1 cellular context compared by ENCODE assay signal in the genomic region with DNA sequence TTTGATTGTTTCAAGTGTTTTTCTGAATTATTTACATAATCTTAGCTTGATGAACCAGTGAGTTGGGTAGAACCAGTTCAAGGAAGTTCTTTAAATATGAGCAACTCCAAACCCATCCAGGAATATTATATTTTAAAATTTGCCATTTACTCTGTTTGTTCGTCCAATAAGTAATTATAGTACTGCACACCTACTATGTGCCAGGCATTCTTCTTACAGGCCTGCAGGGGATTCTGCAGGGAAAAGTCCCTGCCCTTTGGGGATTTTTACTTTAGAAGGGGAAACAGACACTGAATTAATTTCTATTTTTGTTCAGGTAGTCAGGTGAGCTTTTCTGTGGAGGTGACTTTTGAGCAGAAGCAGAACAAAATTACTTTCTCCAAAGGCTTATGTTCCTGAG.
TF ChIP-seq lines count a peak whose summit lies in the region.

No MANE protein-coding gene starts in this region.

TF ChIP-seq in GM12878, 131 proteins besides CTCF, POLR2A, EP300 and RAD21:
- TF ChIP-seq, protein P1, sequence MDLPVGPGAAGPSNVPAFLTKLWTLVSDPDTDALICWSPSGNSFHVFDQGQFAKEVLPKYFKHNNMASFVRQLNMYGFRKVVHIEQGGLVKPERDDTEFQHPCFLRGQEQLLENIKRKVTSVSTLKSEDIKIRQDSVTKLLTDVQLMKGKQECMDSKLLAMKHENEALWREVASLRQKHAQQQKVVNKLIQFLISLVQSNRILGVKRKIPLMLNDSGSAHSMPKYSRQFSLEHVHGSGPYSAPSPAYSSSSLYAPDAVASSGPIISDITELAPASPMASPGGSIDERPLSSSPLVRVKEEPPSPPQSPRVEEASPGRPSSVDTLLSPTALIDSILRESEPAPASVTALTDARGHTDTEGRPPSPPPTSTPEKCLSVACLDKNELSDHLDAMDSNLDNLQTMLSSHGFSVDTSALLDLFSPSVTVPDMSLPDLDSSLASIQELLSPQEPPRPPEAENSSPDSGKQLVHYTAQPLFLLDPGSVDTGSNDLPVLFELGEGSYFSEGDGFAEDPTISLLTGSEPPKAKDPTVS (IDR thresholded peaks at IDR 0.05; ENCODE audit: low read depth, low read length): no peak
- TF ChIP-seq MEF2B (IDR thresholded peaks at IDR 0.05; ENCODE audit: partially characterized antibody, poor library complexity, severe bottlenecking): peak; percentile 14
- TF ChIP-seq, protein P2, sequence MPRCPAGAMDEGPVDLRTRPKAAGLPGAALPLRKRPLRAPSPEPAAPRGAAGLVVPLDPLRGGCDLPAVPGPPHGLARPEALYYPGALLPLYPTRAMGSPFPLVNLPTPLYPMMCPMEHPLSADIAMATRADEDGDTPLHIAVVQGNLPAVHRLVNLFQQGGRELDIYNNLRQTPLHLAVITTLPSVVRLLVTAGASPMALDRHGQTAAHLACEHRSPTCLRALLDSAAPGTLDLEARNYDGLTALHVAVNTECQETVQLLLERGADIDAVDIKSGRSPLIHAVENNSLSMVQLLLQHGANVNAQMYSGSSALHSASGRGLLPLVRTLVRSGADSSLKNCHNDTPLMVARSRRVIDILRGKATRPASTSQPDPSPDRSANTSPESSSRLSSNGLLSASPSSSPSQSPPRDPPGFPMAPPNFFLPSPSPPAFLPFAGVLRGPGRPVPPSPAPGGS (IDR thresholded peaks at IDR 0.05; ENCODE audit: borderline replicate concordance, insufficient read depth, low read depth, low read length, poor library complexity, severe bottlenecking): no peak
- peak; percentile 56; the same call in 1 of the 2 replicates for TF ChIP-seq NFIC (IDR thresholded peaks at IDR 0.05; ENCODE audit: low read depth, low read length)
- peak; percentile 89 for TF ChIP-seq DPF2 (IDR thresholded peaks at IDR 0.05)
- peak; percentile 78 for TF ChIP-seq RELA (IDR thresholded peaks at IDR 0.05; ENCODE audit: borderline replicate concordance, partially characterized antibody)
- TF ChIP-seq TCF3 (IDR thresholded peaks at IDR 0.05; ENCODE audit: borderline replicate concordance, insufficient read depth, low read depth, low read length): no peak
- peak in 1 of 2 experiments; percentile 56; a peak in 1 of 4 replicates for TF ChIP-seq BHLHE40 (IDR thresholded peaks at IDR 0.05; ENCODE audit: borderline replicate concordance in 1 of 2, low read depth in 2 of 2, low read length in 1 of 2)
- TF ChIP-seq BACH1 (IDR thresholded peaks at IDR 0.05; ENCODE audit: borderline replicate concordance): no peak
- TF ChIP-seq ZNF217 (IDR thresholded peaks at IDR 0.05): peak; percentile 64
- no peak for TF ChIP-seq BCL11A (IDR thresholded peaks at IDR 0.05; ENCODE audit: low read depth, low read length)
- TF ChIP-seq, protein P3, sequence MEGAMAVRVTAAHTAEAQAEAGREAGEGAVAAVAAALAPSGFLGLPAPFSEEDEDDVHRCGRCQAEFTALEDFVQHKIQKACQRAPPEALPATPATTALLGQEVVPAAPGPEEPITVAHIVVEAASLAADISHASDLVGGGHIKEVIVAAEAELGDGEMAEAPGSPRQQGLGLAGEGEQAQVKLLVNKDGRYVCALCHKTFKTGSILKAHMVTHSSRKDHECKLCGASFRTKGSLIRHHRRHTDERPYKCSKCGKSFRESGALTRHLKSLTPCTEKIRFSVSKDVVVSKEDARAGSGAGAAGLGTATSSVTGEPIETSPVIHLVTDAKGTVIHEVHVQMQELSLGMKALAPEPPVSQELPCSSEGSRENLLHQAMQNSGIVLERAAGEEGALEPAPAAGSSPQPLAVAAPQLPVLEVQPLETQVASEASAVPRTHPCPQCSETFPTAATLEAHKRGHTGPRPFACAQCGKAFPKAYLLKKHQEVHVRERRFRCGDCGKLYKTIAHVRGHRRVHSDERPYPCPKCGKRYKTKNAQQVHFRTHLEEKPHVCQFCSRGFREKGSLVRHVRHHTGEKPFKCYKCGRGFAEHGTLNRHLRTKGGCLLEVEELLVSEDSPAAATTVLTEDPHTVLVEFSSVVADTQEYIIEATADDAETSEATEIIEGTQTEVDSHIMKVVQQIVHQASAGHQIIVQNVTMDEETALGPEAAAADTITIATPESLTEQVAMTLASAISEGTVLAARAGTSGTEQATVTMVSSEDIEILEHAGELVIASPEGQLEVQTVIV (IDR thresholded peaks at IDR 0.05; ENCODE audit: borderline replicate concordance, partially characterized antibody): no peak
- no peak for TF ChIP-seq MXI1 (IDR thresholded peaks at IDR 0.05; ENCODE audit: low read depth, low read length)
- TF ChIP-seq ZNF207 (IDR thresholded peaks at IDR 0.05; ENCODE audit: borderline replicate concordance): no peak
- TF ChIP-seq, protein P4, sequence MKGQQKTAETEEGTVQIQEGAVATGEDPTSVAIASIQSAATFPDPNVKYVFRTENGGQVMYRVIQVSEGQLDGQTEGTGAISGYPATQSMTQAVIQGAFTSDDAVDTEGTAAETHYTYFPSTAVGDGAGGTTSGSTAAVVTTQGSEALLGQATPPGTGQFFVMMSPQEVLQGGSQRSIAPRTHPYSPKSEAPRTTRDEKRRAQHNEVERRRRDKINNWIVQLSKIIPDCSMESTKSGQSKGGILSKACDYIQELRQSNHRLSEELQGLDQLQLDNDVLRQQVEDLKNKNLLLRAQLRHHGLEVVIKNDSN (IDR thresholded peaks at IDR 0.05; ENCODE audit: borderline replicate concordance, extremely low read length, insufficient read depth, low read depth, low read length): no peak
- peak; percentile 71; the same call in 1 of the 2 replicates for TF ChIP-seq MEF2A (IDR thresholded peaks at IDR 0.05; ENCODE audit: insufficient read depth, low read depth, low read length)
- TF ChIP-seq, protein P5, sequence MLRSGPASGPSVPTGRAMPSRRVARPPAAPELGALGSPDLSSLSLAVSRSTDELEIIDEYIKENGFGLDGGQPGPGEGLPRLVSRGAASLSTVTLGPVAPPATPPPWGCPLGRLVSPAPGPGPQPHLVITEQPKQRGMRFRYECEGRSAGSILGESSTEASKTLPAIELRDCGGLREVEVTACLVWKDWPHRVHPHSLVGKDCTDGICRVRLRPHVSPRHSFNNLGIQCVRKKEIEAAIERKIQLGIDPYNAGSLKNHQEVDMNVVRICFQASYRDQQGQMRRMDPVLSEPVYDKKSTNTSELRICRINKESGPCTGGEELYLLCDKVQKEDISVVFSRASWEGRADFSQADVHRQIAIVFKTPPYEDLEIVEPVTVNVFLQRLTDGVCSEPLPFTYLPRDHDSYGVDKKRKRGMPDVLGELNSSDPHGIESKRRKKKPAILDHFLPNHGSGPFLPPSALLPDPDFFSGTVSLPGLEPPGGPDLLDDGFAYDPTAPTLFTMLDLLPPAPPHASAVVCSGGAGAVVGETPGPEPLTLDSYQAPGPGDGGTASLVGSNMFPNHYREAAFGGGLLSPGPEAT (IDR thresholded peaks at IDR 0.05; ENCODE audit: low read depth): peak; percentile 86
- peak; percentile 24; the same call in 1 of the 2 replicates for TF ChIP-seq RUNX3 (IDR thresholded peaks at IDR 0.05; ENCODE audit: low read length)
